In the genomic region with DNA sequence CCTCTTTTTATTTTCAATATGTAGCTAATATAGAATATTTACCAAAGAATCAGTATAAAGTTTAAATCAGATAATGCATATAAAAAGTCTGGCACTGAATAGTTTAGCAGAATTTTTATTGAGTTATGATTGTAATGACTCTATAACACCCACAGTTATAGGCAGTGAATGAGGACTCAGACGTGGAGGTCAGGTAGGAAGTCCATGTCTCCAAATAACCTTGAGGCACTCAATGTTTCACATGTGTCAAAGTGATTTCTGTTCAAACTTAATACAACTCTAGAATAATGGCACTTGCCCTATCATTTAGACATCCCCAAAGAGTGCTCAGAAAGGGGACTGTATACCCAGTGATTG, we compare ENCODE assay signal across 20 cellular contexts.
A peak's percentile ranks its signal among the peaks of the same experiment; 100 is the strongest.
DNase-seq lines count a peak whose midpoint lies in the region; ATAC-seq and TF ChIP-seq lines count a peak whose summit lies in the region.
"Had no signal": no experiment of that assay in that cellular context is flagged by ENCODE, and none has a peak within 500 bp of the region (broad histone marks: within the 10 kb centered on the region; RNA-seq: fewer than 3 reads in every experiment).

No MANE protein-coding gene starts in this region.

- H3K27ac ChIP-seq in RWPE1, result no peak overlapping the region
- H3K27ac ChIP-seq: BLaER1 had no signal

- DNase-seq in LNCaP clone FGC (ENCODE audit: low read depth), result peak; percentile 65
- no peak for DNase-seq in left colon
- no peak for DNase-seq in RWPE1 (ENCODE audit: low spot score)
- no peak for DNase-seq in NCI-H446 treated with DMSO at 0.1 percent for 48 hours (lab: John Stamatoyannopoulos, UW)
- no peak for DNase-seq in DMS153 treated with DMSO at 0.1 percent for 48 hours (lab: John Stamatoyannopoulos, UW; ENCODE audit: unreplicated experiment)
- DNase-seq: 8988T; ACHN; BE2C; C1 segment of cervical spinal cord; Caco-2; Calu3; CD4-positive, alpha-beta T cell; CD8-positive, alpha-beta T cell; DMS53; DMS79; DND-41; EL; GDM1 had no signal

- POLR2A ChIA-PET in RWPE1 (lab: Yijun Ruan, JAX; ENCODE audit: low non-redundant PET), result no interaction called here

- intact Hi-C loops in left colon (cut with DNase I, micrococcal nuclease), result no loop called here

- peak; percentile 98 for ATAC-seq in left colon
- ATAC-seq: CD8-positive, alpha-beta T cell; GM12878 had no signal

- TF ChIP-seq CTCF in LNCaP clone FGC (IDR thresholded peaks at IDR 0.05; ENCODE audit: control insufficient read depth, extremely low read depth, insufficient read depth) (no peak), RWPE1 (conservative IDR thresholded peaks at IDR 0.05; ENCODE audit: low read depth) (no peak)

- H3K4me3 ChIP-seq in LNCaP clone FGC (ENCODE audit: low read depth, low read length), result no peak overlapping the region
- H3K4me3 ChIP-seq: BLaER1, GM12878 had no signal

- CTCF ChIA-PET in RWPE1 (lab: Yijun Ruan, JAX), result interaction anchor here (0.6 kb wide), 1 partner anchor 950 kb away, joined by 3 read pairs; no protein-coding TSS in a partner anchor
